ENCODE assay signal across 21 cellular contexts in genomic region chr1:29984107-29984506, GRCh38.
DNase-seq lines count a peak whose midpoint lies in the region; TF ChIP-seq lines count a peak whose summit lies in the region.
"Had no signal": no experiment of that assay in that cellular context is flagged by ENCODE, and none has a peak within 500 bp of the region (broad histone marks: within the 10 kb centered on the region; RNA-seq: fewer than 3 reads in every experiment).

No MANE protein-coding gene starts in this region.

- intact Hi-C loops in PC-9 (cut with micrococcal nuclease; ENCODE audit: unreplicated experiment), result no loop called here

- H2AFZ ChIP-seq in PC-9, result peak overlapping the region; percentile 72; the same call in 1 of the 2 replicates

- peaks cover 22% of the 10 kb centered on the region for H3F3A ChIP-seq in PC-9 (ENCODE audit: insufficient read depth, low read depth)

- no peaks in the 10 kb centered on the region for H3K79me2 ChIP-seq in PC-9 (ENCODE audit: low read depth)

- TF ChIP-seq CTCF in PC-9 (conservative IDR thresholded peaks at IDR 0.05), result no peak

- H3K4me1 ChIP-seq in PC-9 (replicated peaks; ENCODE audit: insufficient read depth) (peaks cover 33% of the 10 kb centered on the region), iPS-18a (ENCODE audit: control insufficient read depth, low read depth, low read length) (peaks cover 28% of the 10 kb centered on the region)
- no peaks in the 10 kb centered on the region for H3K4me1 ChIP-seq in CD8-positive, alpha-beta memory T cell (ENCODE audit: insufficient read depth, low read length)
- H3K4me1 ChIP-seq: esophagus squamous epithelium, gastrocnemius medialis, transverse colon had no signal

- H3K27ac ChIP-seq in PC-9, result peak overlapping the region; percentile 92
- no peak overlapping the region for H3K27ac ChIP-seq in iPS-18a (ENCODE audit: low read length)
- H3K27ac ChIP-seq in CD8-positive, alpha-beta memory T cell (ENCODE audit: low read depth, low read length), result no peak overlapping the region
- H3K27ac ChIP-seq: gastrocnemius medialis had no signal

- H4K20me1 ChIP-seq in PC-9 (ENCODE audit: insufficient read depth), result no peaks in the 10 kb centered on the region

- no peaks in the 10 kb centered on the region for H3K4me1 Mint-ChIP-seq in CD8-positive, alpha-beta memory T cell
- H3K4me1 Mint-ChIP-seq: B cell, memory B cell, naive B cell had no signal

- H3K9me3 ChIP-seq in PC-9 (ENCODE audit: insufficient read depth, low read depth) (no peaks in the 10 kb centered on the region), iPS-18a (ENCODE audit: control insufficient read depth, low read depth, low read length) (no peaks in the 10 kb centered on the region)
- H3K9me3 ChIP-seq in CD8-positive, alpha-beta memory T cell (ENCODE audit: low read length), result no peaks in the 10 kb centered on the region
- H3K9me3 ChIP-seq: esophagus squamous epithelium, gastrocnemius medialis, stomach, transverse colon had no signal

- H3K36me3 Mint-ChIP-seq in CD8-positive, alpha-beta memory T cell, result no peaks in the 10 kb centered on the region
- H3K36me3 Mint-ChIP-seq: activated naive CD8-positive, alpha-beta T cell; memory B cell had no signal

- H3K9me2 ChIP-seq in PC-9 (ENCODE audit: insufficient read depth), result no peaks in the 10 kb centered on the region

- H3K4me2 ChIP-seq in PC-9, result peak overlapping the region; percentile 75

- CTCF ChIA-PET in PC-9 (lab: Charles Lee), result no interaction called here
- CTCF ChIA-PET in CD8-positive, alpha-beta memory T cell (lab: Charles Lee), result no interaction called here

- H3K27me3 Mint-ChIP-seq in CD8-positive, alpha-beta memory T cell, result peaks cover 14 to 39% of the 10 kb centered on the region in 2 donors

- no peak overlapping the region for H3K9ac ChIP-seq in iPS-18a (ENCODE audit: low read length)

- no peak overlapping the region for H3K4me3 ChIP-seq in PC-9
- peak overlapping the region; percentile 8 for H3K4me3 ChIP-seq in iPS-18a (ENCODE audit: low read length)
- no peak overlapping the region for H3K4me3 ChIP-seq in CD8-positive, alpha-beta memory T cell (ENCODE audit: low read length)
- H3K4me3 ChIP-seq: esophagus squamous epithelium, gastrocnemius medialis, stomach, transverse colon had no signal

- H3K36me3 ChIP-seq in PC-9 (ENCODE audit: low read depth) (no peaks in the 10 kb centered on the region), iPS-18a (ENCODE audit: control insufficient read depth, low read depth, low read length) (no peaks in the 10 kb centered on the region)
- H3K36me3 ChIP-seq in CD8-positive, alpha-beta memory T cell (ENCODE audit: insufficient read depth, low read length), result no peaks in the 10 kb centered on the region
- H3K36me3 ChIP-seq: esophagus squamous epithelium, gastrocnemius medialis, stomach, transverse colon had no signal

- H3K9me3 Mint-ChIP-seq in CD8-positive, alpha-beta memory T cell, result peaks cover 0 to 3% (median 0%) of the 10 kb centered on the region in 5 donors
- H3K9me3 Mint-ChIP-seq: T-helper 2 cell treated with Interferon-gamma antibody and Interleukin-4, amounts not matched to agents 5 μg/mL and 100 μg/mL, for 36 hours had no signal

- H3K27ac Mint-ChIP-seq in CD8-positive, alpha-beta memory T cell, result no peak overlapping the region
- H3K27ac Mint-ChIP-seq: activated naive CD8-positive, alpha-beta T cell; B cell; memory B cell; naive B cell; T-helper 2 cell treated with Interferon-gamma antibody and Interleukin-4, amounts not matched to agents 5 μg/mL and 100 μg/mL, for 36 hours had no signal

- BruUV-seq in PC-9 (replicated peaks; lab: Mats Ljungman, UMichigan), result no TSS peak

- peak; percentile 60 for DNase-seq in NCI-H748 (lab: John Stamatoyannopoulos, UW; ENCODE audit: unreplicated experiment)
- DNase-seq in NCI-H748 treated with DMSO at 0.1 percent for 48 hours (lab: John Stamatoyannopoulos, UW), result no peak
- DNase-seq in PC-9, result peak in 1 of 2 experiments; percentile 60
- peak; percentile 58 for DNase-seq in renal cortical epithelial cell (ENCODE audit: low read depth)
- no peak for DNase-seq in CD8-positive, alpha-beta memory T cell
- no peak for DNase-seq in activated gamma-delta T cell (lab: John Stamatoyannopoulos, UW)
- DNase-seq in DMS 273 (lab: John Stamatoyannopoulos, UW; ENCODE audit: unreplicated experiment), result no peak
- DNase-seq: effector CD4-positive, alpha-beta T cell; esophagus squamous epithelium; gastrocnemius medialis; naive B cell; NCI-H1436 treated with DMSO at 0.1 percent for 48 hours; NCI-H446; right cardiac atrium; stomach had no signal

- POLR2A ChIA-PET in PC-9 (lab: Charles Lee; ENCODE audit: unreplicated experiment), result no interaction called here
- POLR2A ChIA-PET in CD8-positive, alpha-beta memory T cell (lab: Charles Lee), result no interaction called here

- H3K27me3 ChIP-seq in PC-9 (ENCODE audit: insufficient read depth, low read depth), result no peaks in the 10 kb centered on the region
- H3K27me3 ChIP-seq in iPS-18a (ENCODE audit: control insufficient read depth, insufficient read depth, low read length), result no peaks in the 10 kb centered on the region
- no peaks in the 10 kb centered on the region for H3K27me3 ChIP-seq in CD8-positive, alpha-beta memory T cell (ENCODE audit: insufficient read depth, low read length, poor library complexity, severe bottlenecking)
- H3K27me3 ChIP-seq: gastrocnemius medialis had no signal

- H3K4me3 Mint-ChIP-seq in CD8-positive, alpha-beta memory T cell, result no peak overlapping the region
- H3K4me3 Mint-ChIP-seq: activated naive CD8-positive, alpha-beta T cell; B cell; memory B cell; naive B cell; T-helper 2 cell treated with Interferon-gamma antibody and Interleukin-4, amounts not matched to agents 5 μg/mL and 100 μg/mL, for 36 hours had no signal

Comparison
In these comparisons a context has a peak if more than half of its experiments do, and no peak if none do; other contexts are left out.
1. DNase-seq: peak in NCI-H748 (single experiment) and renal cortical epithelial cell (single experiment); none in NCI-H748 treated with DMSO at 0.1 percent for 48 hours (single experiment), CD8-positive, alpha-beta memory T cell (0 of 5), activated gamma-delta T cell (single experiment) and DMS 273 (single experiment).